In genomic region chr7:67791918-67792317, GRCh38 we compare ENCODE assay signal across 17 cellular contexts.
"Had no signal": no experiment of that assay in that cellular context is flagged by ENCODE, and none has a peak within 500 bp of the region (broad histone marks: within the 10 kb centered on the region; RNA-seq: fewer than 3 reads in every experiment).

No MANE protein-coding gene starts in this region.

- ATAC-seq: foreskin keratinocyte; gastroesophageal sphincter; heart left ventricle; left cardiac atrium; left lung; left ventricle myocardium superior; lower lobe of right lung; mucosa of descending colon; naive thymus-derived CD8-positive, alpha-beta T cell had no signal

- H3K27me3 Mint-ChIP-seq: naive B cell had no signal

- H3K27ac Mint-ChIP-seq: mesothelial cell of epicardium; naive B cell; naive thymus-derived CD8-positive, alpha-beta T cell had no signal

- H3K9me3 Mint-ChIP-seq: mesothelial cell of epicardium had no signal

- DNase-seq: dermis blood vessel endothelial cell; dorsolateral prefrontal cortex; effector CD4-positive, alpha-beta T cell; effector memory CD4-positive, alpha-beta T cell; foreskin keratinocyte; heart left ventricle; hypothalamus; left cardiac atrium; left lung; left ventricle myocardium superior; lower lobe of right lung; mesenchymal stem cell; mucosa of descending colon; naive B cell; naive thymus-derived CD8-positive, alpha-beta T cell had no signal

- H3K36me3 Mint-ChIP-seq: mesothelial cell of epicardium had no signal

- H3K4me3 Mint-ChIP-seq: mesothelial cell of epicardium; naive B cell; naive thymus-derived CD8-positive, alpha-beta T cell had no signal
